Comparison of ENCODE assay signal across 10 cellular contexts in the genomic region with DNA sequence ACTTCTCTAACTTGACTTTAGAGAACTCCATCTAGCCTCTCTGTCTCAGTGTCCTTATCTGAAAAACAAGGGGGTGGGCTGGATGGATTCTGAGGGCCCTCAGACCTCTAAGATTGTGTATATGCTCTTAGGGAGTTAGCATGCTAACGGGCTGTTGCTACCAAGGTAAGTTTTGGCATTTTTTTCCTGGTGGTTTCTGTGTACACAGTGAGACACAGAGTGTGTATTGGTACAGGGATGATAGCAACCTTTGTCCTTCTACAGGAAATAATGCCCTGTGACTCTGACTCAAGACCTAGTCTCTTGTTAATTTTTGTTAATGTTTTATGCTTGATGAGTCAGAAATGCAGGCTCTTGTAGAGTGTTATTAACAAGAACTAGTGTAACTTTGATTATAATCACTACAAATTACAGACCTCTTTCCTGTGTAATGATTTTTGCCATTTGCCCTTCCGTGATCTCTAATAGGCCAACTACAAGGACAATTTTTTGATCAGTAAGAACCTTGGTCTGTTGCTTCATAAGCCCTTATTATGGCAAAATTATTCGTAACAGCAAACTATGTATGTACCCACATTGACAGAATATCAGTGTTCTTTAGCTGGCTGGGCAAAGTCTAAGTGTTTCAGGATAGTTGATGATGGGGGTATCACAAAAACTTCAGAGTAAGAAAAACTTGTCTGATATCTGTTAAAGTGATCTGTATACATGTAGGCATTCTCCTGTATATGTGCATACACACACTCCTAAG.
A peak's percentile ranks its signal among the peaks of the same experiment; 100 is the strongest.
DNase-seq lines count a peak whose midpoint lies in the region; ATAC-seq, FAIRE-seq and TF ChIP-seq lines count a peak whose summit lies in the region.
"Had no signal": no experiment of that assay in that cellular context is flagged by ENCODE, and none has a peak within 500 bp of the region (broad histone marks: within the 10 kb centered on the region; RNA-seq: fewer than 3 reads in every experiment).

No MANE protein-coding gene starts in this region.

- 86 to 90% (median 90%) methylated on average over 3 of the region's 3 CpGs for WGBS in ovary, 3 donors

- peak; percentile 80 for FAIRE-seq in H54 (lab: Jason Lieb, UNC)
- FAIRE-seq: G401.6 had no signal

- DNase-seq in Daoy (ENCODE audit: low read depth) (peak; percentile 65), H54 (ENCODE audit: insufficient read length, low spot score) (no peak), RWPE2 (ENCODE audit: low spot score) (no peak), left lung (no peak), ecto neural progenitor cell (ENCODE audit: low spot score) (no peak), ovary (no peak), sciatic nerve (ENCODE audit: low spot score) (no peak)

- TF ChIP-seq CTCF in RWPE2 (IDR thresholded peaks at IDR 0.05; ENCODE audit: poor library complexity, severe bottlenecking) (no peak), left lung (IDR thresholded peaks at IDR 0.05) (no peak), ovary (IDR thresholded peaks at IDR 0.05) (no peak)

- intact Hi-C loops in left lung (cut with DNase I) (no loop called here), ovary (cut with DNase I) (no loop called here), sciatic nerve (cut with DNase I) (no loop called here)

- ATAC-seq in RWPE2 (ENCODE audit: low read depth): peak; percentile 94
- ATAC-seq in left lung: peak; percentile 80
- ATAC-seq in GM21717 (IDR thresholded peaks at IDR 0.05; ENCODE audit: unreplicated experiment): no peak
- ATAC-seq in sciatic nerve: no peak

- H3K27ac ChIP-seq in RWPE2 (ENCODE audit: poor library complexity, severe bottlenecking) (peak overlapping the region; percentile 63), left lung (peak overlapping the region in 1 of 2 donors; percentile 60), ovary (no peak overlapping the region)
- H3K27ac ChIP-seq: neural progenitor cell had no signal

- H3K4me1 ChIP-seq in RWPE2 (ENCODE audit: insufficient read depth, poor library complexity, severe bottlenecking): peaks cover 24% of the 10 kb centered on the region
- peaks cover under 1 to 47% of the 10 kb centered on the region in 2 donors for H3K4me1 ChIP-seq in left lung
- H3K4me1 ChIP-seq in ovary (ENCODE audit: insufficient read depth): peaks cover 9% of the 10 kb centered on the region

- no peaks in the 10 kb centered on the region for H3K36me3 ChIP-seq in RWPE2 (ENCODE audit: low read depth)
- no peaks in the 10 kb centered on the region for H3K36me3 ChIP-seq in left lung
- H3K36me3 ChIP-seq in ovary: no peaks in the 10 kb centered on the region
- H3K36me3 ChIP-seq: neural progenitor cell had no signal

- TF ChIP-seq POLR2A in H54 (IDR thresholded peaks at IDR 0.05; ENCODE audit: low read depth, low read length) (no peak), ovary (IDR thresholded peaks at IDR 0.05) (no peak)

- H3K27me3 ChIP-seq in RWPE2 (ENCODE audit: insufficient read depth, poor library complexity, severe bottlenecking): no peaks in the 10 kb centered on the region
- H3K27me3 ChIP-seq in left lung: no peaks in the 10 kb centered on the region
- H3K27me3 ChIP-seq in ovary: no peaks in the 10 kb centered on the region
- H3K27me3 ChIP-seq: neural progenitor cell had no signal

- H3K4me3 ChIP-seq in RWPE2 (ENCODE audit: severe bottlenecking) (no peak overlapping the region), left lung (no peak overlapping the region), ovary (no peak overlapping the region)
- H3K4me3 ChIP-seq: neural progenitor cell had no signal

- no peak for TF ChIP-seq EP300 in ovary (IDR thresholded peaks at IDR 0.05)

- H3K9me3 ChIP-seq in RWPE2 (ENCODE audit: severe bottlenecking) (no peaks in the 10 kb centered on the region), left lung (no peaks in the 10 kb centered on the region), ovary (no peaks in the 10 kb centered on the region)

Comparison
In these comparisons a context has a peak if more than half of its experiments do, and no peak if none do; other contexts are left out.
1. ATAC-seq: peak in RWPE2 (single experiment) and left lung (single experiment); none in GM21717 (single experiment) and sciatic nerve (single experiment).